Comparison of ENCODE assay signal across 25 cellular contexts in genomic region chr3:97975466-97975865, GRCh38. TPM values are rescaled to one million over a fixed set of nuclear protein-coding genes. Genes with fewer than 3 reads are reported as not detected.
DNase-seq lines count a peak whose midpoint lies in the region; ATAC-seq and TF ChIP-seq lines count a peak whose summit lies in the region.
"Had no signal": no experiment of that assay in that cellular context is flagged by ENCODE, and none has a peak within 500 bp of the region (broad histone marks: within the 10 kb centered on the region; RNA-seq: fewer than 3 reads in every experiment).

No MANE protein-coding gene starts in this region.

- H3K27me3 ChIP-seq in SK-N-SH (ENCODE audit: insufficient read depth) = no peaks in the 10 kb centered on the region
- H3K27me3 ChIP-seq: vagina had no signal

- no peaks in the 10 kb centered on the region for H3K9me3 ChIP-seq in SK-N-SH
- H3K9me3 ChIP-seq: vagina had no signal

- no peak overlapping the region for H3K4me2 ChIP-seq in SK-N-SH

- DNase-seq in SK-N-SH = no peak
- no peak for DNase-seq in HFFc6
- DNase-seq in activated CD8-positive, alpha-beta T cell treated with anti-CD3 and anti-CD28 coated beads, Interleukin-2, amount 10 ng/mL, durations not matched to agents 7 days and 5 days = no peak
- DNase-seq in glutamatergic neuron = no peak
- DNase-seq in OCI-M1 (lab: John Stamatoyannopoulos, UW) = no peak
- DNase-seq in activated naive CD8-positive, alpha-beta T cell treated with anti-CD3 and anti-CD28 coated beads, Interleukin-2, amount 50 U/mL, for 24 hours = no peak
- DNase-seq: activated B cell treated with CpG ODN at 0.5 μM for 24 hours; activated T-cell treated with anti-CD3 and anti-CD28 coated beads, Interleukin-2, amount 50 U/mL, for 72 hours; CD8-positive, alpha-beta T cell; DMS79; MV-4-11; NCI-H2081 treated with DMSO at 0.1 percent for 48 hours; NCI-H524 treated with DMSO at 0.1 percent for 48 hours; SIG-M5; stimulated activated CD4-positive, alpha-beta T cell treated with anti-CD3 and anti-CD28 coated beads, Interleukin-12 subunit alpha, Interleukin-12 subunit beta, amount 100 ng/mL, for 4 hours; T-helper 17 cell had no signal

- POLR2A ChIA-PET in SK-N-SH (lab: Yijun Ruan, JAX) = no interaction called here
- POLR2A ChIA-PET in activated CD8-positive, alpha-beta T cell treated with anti-CD3 and anti-CD28 coated beads, Interleukin-2, amount 10 ng/mL, durations not matched to agents 7 days and 5 days (lab: Charles Lee) = no interaction called here

- no peaks in the 10 kb centered on the region for H3K36me3 ChIP-seq in SK-N-SH (replicated peaks in 1 of 2; ENCODE audit: control insufficient read depth in 1 of 2, insufficient read depth in 2 of 2, low read length in 1 of 2)
- H3K36me3 ChIP-seq: vagina had no signal

- H3K27me3 Mint-ChIP-seq in HFFc6 (ENCODE audit: insufficient read depth) (peaks cover 6% of the 10 kb centered on the region), glutamatergic neuron (ENCODE audit: unreplicated experiment) (peaks cover 8% of the 10 kb centered on the region)
- H3K27me3 Mint-ChIP-seq in activated CD8-positive, alpha-beta T cell treated with anti-CD3 and anti-CD28 coated beads, Interleukin-2, amount 10 ng/mL, durations not matched to agents 7 days and 5 days (ENCODE audit: low read depth) = no peaks in the 10 kb centered on the region
- no peaks in the 10 kb centered on the region for H3K27me3 Mint-ChIP-seq in activated naive CD8-positive, alpha-beta T cell treated with anti-CD3 and anti-CD28 coated beads, Interleukin-2, amount 50 U/mL, for 24 hours
- H3K27me3 Mint-ChIP-seq: activated B cell treated with CpG ODN at 0.5 μM for 24 hours; activated naive CD4-positive, alpha-beta T cell treated with anti-CD3 and anti-CD28 coated beads, Interleukin-2, amount 50 U/mL, for 24 hours; dendritic cell treated with granulocyte-macrophage colony-stimulating factor and Interleukin-4, amounts not matched to agents 40 ng/mL and 50 ng/mL, for 4 days; T-helper 17 cell had no signal

- H3K4me3 Mint-ChIP-seq in HFFc6 (no peak overlapping the region), glutamatergic neuron (ENCODE audit: unreplicated experiment) (no peak overlapping the region)
- no peak overlapping the region for H3K4me3 Mint-ChIP-seq in activated CD8-positive, alpha-beta T cell treated with anti-CD3 and anti-CD28 coated beads, Interleukin-2, amount 10 ng/mL, durations not matched to agents 7 days and 5 days
- no peak overlapping the region for H3K4me3 Mint-ChIP-seq in activated naive CD8-positive, alpha-beta T cell treated with anti-CD3 and anti-CD28 coated beads, Interleukin-2, amount 50 U/mL, for 24 hours
- H3K4me3 Mint-ChIP-seq: activated B cell treated with CpG ODN at 0.5 μM for 24 hours; activated naive CD4-positive, alpha-beta T cell treated with anti-CD3 and anti-CD28 coated beads, Interleukin-2, amount 50 U/mL, for 24 hours; activated T-cell treated with anti-CD3 and anti-CD28 coated beads, Interleukin-2, amount 50 U/mL, for 72 hours; CD8-positive, alpha-beta T cell; dendritic cell treated with granulocyte-macrophage colony-stimulating factor and Interleukin-4, amounts not matched to agents 40 ng/mL and 50 ng/mL, for 4 days; T-helper 17 cell had no signal

- TF ChIP-seq CTCF in SK-N-SH (IDR thresholded peaks at IDR 0.05) = no peak; the same call in 1 of the 2 replicates
- TF ChIP-seq CTCF in HFFc6 (IDR thresholded peaks at IDR 0.05) = peak; percentile 63
- TF ChIP-seq CTCF in glutamatergic neuron (IDR thresholded peaks at IDR 0.05; ENCODE audit: partially characterized antibody, unreplicated experiment) = peak; percentile 13

- peak; percentile 12; the same call in 1 of the 2 replicates for TF ChIP-seq RAD21 in SK-N-SH (IDR thresholded peaks at IDR 0.05; ENCODE audit: low read length)

- H3K27ac Mint-ChIP-seq in HFFc6 = no peak overlapping the region
- H3K27ac Mint-ChIP-seq in activated CD8-positive, alpha-beta T cell treated with anti-CD3 and anti-CD28 coated beads, Interleukin-2, amount 10 ng/mL, durations not matched to agents 7 days and 5 days = peak overlapping the region; percentile 35
- H3K27ac Mint-ChIP-seq in glutamatergic neuron (ENCODE audit: unreplicated experiment) = no peak overlapping the region
- no peak overlapping the region for H3K27ac Mint-ChIP-seq in activated naive CD8-positive, alpha-beta T cell treated with anti-CD3 and anti-CD28 coated beads, Interleukin-2, amount 50 U/mL, for 24 hours
- H3K27ac Mint-ChIP-seq: activated B cell treated with CpG ODN at 0.5 μM for 24 hours; activated T-cell treated with anti-CD3 and anti-CD28 coated beads, Interleukin-2, amount 50 U/mL, for 72 hours; brain; CD8-positive, alpha-beta T cell; dendritic cell treated with granulocyte-macrophage colony-stimulating factor and Interleukin-4, amounts not matched to agents 40 ng/mL and 50 ng/mL, for 4 days; T-helper 17 cell had no signal

- CTCF ChIA-PET in SK-N-SH (lab: Yijun Ruan, JAX) = interaction anchor here (1.0 kb wide), 2 partner anchors 9 to 154 kb away, joined by 3 to 4 read pairs; partner anchors contain the start of gene CRYBG3
- CTCF ChIA-PET in activated CD8-positive, alpha-beta T cell treated with anti-CD3 and anti-CD28 coated beads, Interleukin-2, amount 10 ng/mL, durations not matched to agents 7 days and 5 days (lab: Charles Lee) = interaction anchor here (1.0 to 1.9 kb wide), 2 partner anchors 9 to 45 kb away, joined by 3 to 5 read pairs; no protein-coding TSS in a partner anchor

- no peaks in the 10 kb centered on the region for H3K9me2 ChIP-seq in SK-N-SH

- H3K79me2 ChIP-seq in SK-N-SH (ENCODE audit: insufficient read depth) = peaks cover 4% of the 10 kb centered on the region; the same call in 1 of the 2 replicates

- H3K4me3 ChIP-seq in SK-N-SH (ENCODE audit: low read depth in 2 of 2, low read length in 1 of 2) = no peak overlapping the region
- H3K4me3 ChIP-seq: vagina had no signal

- H3K9ac ChIP-seq in SK-N-SH = no peak overlapping the region

- H3K36me3 Mint-ChIP-seq in HFFc6 (ENCODE audit: low read depth) = no peaks in the 10 kb centered on the region
- no peaks in the 10 kb centered on the region for H3K36me3 Mint-ChIP-seq in activated CD8-positive, alpha-beta T cell treated with anti-CD3 and anti-CD28 coated beads, Interleukin-2, amount 10 ng/mL, durations not matched to agents 7 days and 5 days (ENCODE audit: low read depth)
- H3K36me3 Mint-ChIP-seq in glutamatergic neuron (ENCODE audit: unreplicated experiment) = no peaks in the 10 kb centered on the region
- peaks cover 11% of the 10 kb centered on the region for H3K36me3 Mint-ChIP-seq in activated naive CD8-positive, alpha-beta T cell treated with anti-CD3 and anti-CD28 coated beads, Interleukin-2, amount 50 U/mL, for 24 hours (ENCODE audit: low read depth)
- H3K36me3 Mint-ChIP-seq: brain had no signal

- H3K9me3 Mint-ChIP-seq in HFFc6 (no peaks in the 10 kb centered on the region), glutamatergic neuron (ENCODE audit: unreplicated experiment) (peaks cover 15% of the 10 kb centered on the region)
- no peaks in the 10 kb centered on the region for H3K9me3 Mint-ChIP-seq in activated CD8-positive, alpha-beta T cell treated with anti-CD3 and anti-CD28 coated beads, Interleukin-2, amount 10 ng/mL, durations not matched to agents 7 days and 5 days (ENCODE audit: insufficient read depth)
- no peaks in the 10 kb centered on the region for H3K9me3 Mint-ChIP-seq in activated naive CD8-positive, alpha-beta T cell treated with anti-CD3 and anti-CD28 coated beads, Interleukin-2, amount 50 U/mL, for 24 hours
- H3K9me3 Mint-ChIP-seq: activated B cell treated with CpG ODN at 0.5 μM for 24 hours; activated naive CD4-positive, alpha-beta T cell treated with anti-CD3 and anti-CD28 coated beads, Interleukin-2, amount 50 U/mL, for 24 hours; activated T-cell treated with anti-CD3 and anti-CD28 coated beads, Interleukin-2, amount 50 U/mL, for 72 hours; brain; CD8-positive, alpha-beta T cell; dendritic cell treated with granulocyte-macrophage colony-stimulating factor and Interleukin-4, amounts not matched to agents 40 ng/mL and 50 ng/mL, for 4 days had no signal

- WGBS in SK-N-SH (ENCODE audit: low lambda C conversion rate) = 92% methylated on average over 1 of the region's 1 CpG

- ATAC-seq in SK-N-SH treated with all-trans-retinoic acid at 6 μM for 48 hours (no peak), GM18861 (IDR thresholded peaks at IDR 0.05; ENCODE audit: unreplicated experiment) (no peak)
- no peak for ATAC-seq in activated CD8-positive, alpha-beta T cell treated with anti-CD3 and anti-CD28 coated beads, Interleukin-2, amount 10 ng/mL, durations not matched to agents 7 days and 5 days
- ATAC-seq in activated naive CD8-positive, alpha-beta T cell treated with anti-CD3 and anti-CD28 coated beads, Interleukin-2, amount 50 U/mL, for 24 hours = no peak
- ATAC-seq: activated T-cell treated with anti-CD3 and anti-CD28 coated beads, Interleukin-2, amount 50 U/mL, for 72 hours; CD8-positive, alpha-beta T cell; left lobe of liver; T-helper 17 cell had no signal

- H3K27ac ChIP-seq in SK-N-SH (ENCODE audit: low read depth in 2 of 2, low read length in 1 of 2) = no peak overlapping the region
- H3K27ac ChIP-seq: vagina had no signal

- peaks cover 7 to 22% of the 10 kb centered on the region in 2 experiments; a peak in 3 of 4 replicates for H3K4me1 ChIP-seq in SK-N-SH (ENCODE audit: control insufficient read depth in 1 of 2, insufficient read depth in 2 of 2, low read depth in 1 of 2, low read length in 1 of 2)

- no peak for TF ChIP-seq EP300 in SK-N-SH (IDR thresholded peaks at IDR 0.05; ENCODE audit: borderline replicate concordance in 1 of 2, low read depth in 1 of 2, low read length in 1 of 2)

- H3K4me1 Mint-ChIP-seq in HFFc6 (ENCODE audit: low read depth) = peaks cover 20% of the 10 kb centered on the region
- H3K4me1 Mint-ChIP-seq in activated CD8-positive, alpha-beta T cell treated with anti-CD3 and anti-CD28 coated beads, Interleukin-2, amount 10 ng/mL, durations not matched to agents 7 days and 5 days (ENCODE audit: low read depth) = peaks cover 43% of the 10 kb centered on the region
- H3K4me1 Mint-ChIP-seq in glutamatergic neuron (ENCODE audit: low read depth, unreplicated experiment) = peaks cover 36% of the 10 kb centered on the region
- H3K4me1 Mint-ChIP-seq in activated naive CD8-positive, alpha-beta T cell treated with anti-CD3 and anti-CD28 coated beads, Interleukin-2, amount 50 U/mL, for 24 hours = peaks cover 28% of the 10 kb centered on the region

- no peak overlapping the region for H2AFZ ChIP-seq in SK-N-SH (ENCODE audit: low read depth)

- H4K20me1 ChIP-seq in SK-N-SH (ENCODE audit: insufficient read depth) = no peaks in the 10 kb centered on the region

- H3F3A ChIP-seq in SK-N-SH (replicated peaks; ENCODE audit: insufficient read depth) = no peaks in the 10 kb centered on the region

RNA-seq across cellular contexts. Expression of gene RIOX2, which starts 3.2 kb away (rescaled TPM):
- polyA plus RNA-seq in SK-N-SH (2012; rRNA removed) = 12.9 and 20.3 TPM in 2 replicates
- polyA plus RNA-seq in SK-N-SH (2012; cell fraction: cytosol; rRNA removed) = 16.4 and 17.9 TPM in 2 replicates
- polyA plus RNA-seq in SK-N-SH (2012; cell fraction: nucleus; rRNA removed) = 15.1 and 29.1 TPM in 2 replicates
- total RNA-seq in HFFc6 (2021; fragmentation: NEBNext Ultra II Directional; extraction: Animal tissue kit (Norgen Biotek cat#: 25700)) = 10 to 100 TPM; 27.3 to 38.4 (median 31.3) TPM
- total RNA-seq in activated CD8-positive, alpha-beta T cell treated with anti-CD3 and anti-CD28 coated beads, Interleukin-2, amount 10 ng/mL, durations not matched to agents 7 days and 5 days = 10 to 100 TPM; 25.0 to 27.9 TPM
- 12.3 TPM for total RNA-seq in glutamatergic neuron (ENCODE audit: unreplicated experiment)

RNA-seq across cellular contexts. Expression of gene GABRR3, which starts 59.6 kb away (rescaled TPM):
- polyA plus RNA-seq in SK-N-SH (2012; rRNA removed) = not detected in 2 replicates
- polyA plus RNA-seq in SK-N-SH (2012; cell fraction: cytosol; rRNA removed) = not detected in 2 replicates
- not detected in 2 replicates for polyA plus RNA-seq in SK-N-SH (2012; cell fraction: nucleus; rRNA removed)
- not detected for total RNA-seq in HFFc6 (2021; fragmentation: NEBNext Ultra II Directional; extraction: Animal tissue kit (Norgen Biotek cat#: 25700))
- not detected for total RNA-seq in activated CD8-positive, alpha-beta T cell treated with anti-CD3 and anti-CD28 coated beads, Interleukin-2, amount 10 ng/mL, durations not matched to agents 7 days and 5 days
- total RNA-seq in glutamatergic neuron (ENCODE audit: unreplicated experiment) = not detected
- total RNA-seq: activated B cell treated with CpG ODN at 0.5 μM for 24 hours; activated T-cell treated with anti-CD3 and anti-CD28 coated beads, Interleukin-2, amount 50 U/mL, for 72 hours; CD8-positive, alpha-beta T cell; glomerular endothelial cell; left lobe of liver; renal cortical epithelial cell; T-helper 17 cell; vagina had no signal
